In the genomic region with DNA sequence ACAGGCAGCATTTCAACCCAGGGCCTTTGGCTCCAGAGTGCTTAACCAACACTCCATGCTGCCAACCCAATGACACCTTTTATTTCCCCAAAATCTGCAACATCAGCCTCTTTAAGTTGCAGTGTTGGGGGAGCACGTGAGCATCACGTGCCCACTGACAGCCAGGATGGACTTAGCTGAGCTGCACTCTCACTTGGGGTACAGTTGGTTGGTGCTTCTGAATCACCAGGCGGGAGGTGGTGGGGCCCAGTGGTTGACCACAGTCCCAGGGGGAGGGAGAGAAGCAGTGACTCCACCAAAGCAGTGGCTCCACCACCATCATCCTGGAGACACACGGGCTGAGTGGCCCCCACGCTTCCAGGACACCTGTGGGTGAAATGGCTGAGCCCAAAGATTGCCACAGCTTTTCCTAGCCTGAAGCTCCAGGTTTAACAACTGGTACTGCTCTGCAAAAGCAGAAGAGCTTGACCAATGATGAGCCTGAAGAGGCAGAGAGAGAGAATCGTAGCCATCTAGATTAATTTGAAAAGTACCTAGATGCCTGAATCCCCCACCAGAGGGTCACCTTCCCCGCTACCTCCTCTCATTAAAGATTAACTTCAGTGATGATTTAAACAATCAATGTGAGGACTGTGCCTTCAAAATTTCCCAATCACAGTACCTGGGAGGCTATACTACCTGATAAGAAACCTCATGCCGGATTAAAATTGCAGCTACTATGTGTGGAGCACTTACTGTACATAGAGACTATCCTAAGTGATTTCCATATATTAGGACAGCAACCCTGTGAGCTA, we compare ENCODE assay signal across 20 cellular contexts.
DNase-seq lines count a peak whose midpoint lies in the region; ATAC-seq and TF ChIP-seq lines count a peak whose summit lies in the region.
"Had no signal": no experiment of that assay in that cellular context is flagged by ENCODE, and none has a peak within 500 bp of the region (broad histone marks: within the 10 kb centered on the region; RNA-seq: fewer than 3 reads in every experiment).

No MANE protein-coding gene starts in this region.

- peak; percentile 82 for ATAC-seq in activated naive CD8-positive, alpha-beta T cell treated with anti-CD3 and anti-CD28 coated beads, Interleukin-2, amount 50 U/mL, for 24 hours
- peak; percentile 58 for ATAC-seq in activated CD8-positive, alpha-beta T cell treated with anti-CD3 and anti-CD28 coated beads for 36 hours
- ATAC-seq in HG02623 (IDR thresholded peaks at IDR 0.05; ENCODE audit: unreplicated experiment), result no peak
- ATAC-seq in CD4-positive, alpha-beta T cell (ENCODE audit: poor library complexity), result no peak
- ATAC-seq: left lung had no signal

- H3K27me3 Mint-ChIP-seq in activated naive CD8-positive, alpha-beta T cell treated with anti-CD3 and anti-CD28 coated beads, Interleukin-2, amount 50 U/mL, for 24 hours, result no peaks in the 10 kb centered on the region
- H3K27me3 Mint-ChIP-seq in activated naive CD8-positive, alpha-beta T cell treated with anti-CD3 and anti-CD28 coated beads for 36 hours, result no peaks in the 10 kb centered on the region
- H3K27me3 Mint-ChIP-seq in activated CD8-positive, alpha-beta T cell treated with anti-CD3 and anti-CD28 coated beads for 36 hours, result no peaks in the 10 kb centered on the region
- H3K27me3 Mint-ChIP-seq in CD4-positive, alpha-beta T cell, result no peaks in the 10 kb centered on the region

- H3K27ac Mint-ChIP-seq in activated naive CD8-positive, alpha-beta T cell treated with anti-CD3 and anti-CD28 coated beads, Interleukin-2, amount 50 U/mL, for 24 hours, result no peak overlapping the region
- no peak overlapping the region for H3K27ac Mint-ChIP-seq in activated naive CD8-positive, alpha-beta T cell treated with anti-CD3 and anti-CD28 coated beads for 36 hours
- no peak overlapping the region for H3K27ac Mint-ChIP-seq in activated CD8-positive, alpha-beta T cell treated with anti-CD3 and anti-CD28 coated beads for 36 hours
- H3K27ac Mint-ChIP-seq in CD4-positive, alpha-beta T cell, result no peak overlapping the region

- H3K4me3 Mint-ChIP-seq in activated naive CD8-positive, alpha-beta T cell treated with anti-CD3 and anti-CD28 coated beads, Interleukin-2, amount 50 U/mL, for 24 hours, result no peak overlapping the region
- no peak overlapping the region for H3K4me3 Mint-ChIP-seq in activated naive CD8-positive, alpha-beta T cell treated with anti-CD3 and anti-CD28 coated beads for 36 hours
- no peak overlapping the region for H3K4me3 Mint-ChIP-seq in activated CD8-positive, alpha-beta T cell treated with anti-CD3 and anti-CD28 coated beads for 36 hours
- no peak overlapping the region for H3K4me3 Mint-ChIP-seq in CD4-positive, alpha-beta T cell

- H3K4me1 Mint-ChIP-seq in activated naive CD8-positive, alpha-beta T cell treated with anti-CD3 and anti-CD28 coated beads, Interleukin-2, amount 50 U/mL, for 24 hours, result peaks cover 19% of the 10 kb centered on the region
- H3K4me1 Mint-ChIP-seq in activated naive CD8-positive, alpha-beta T cell treated with anti-CD3 and anti-CD28 coated beads for 36 hours, result peaks cover 14% of the 10 kb centered on the region
- peaks cover 8% of the 10 kb centered on the region for H3K4me1 Mint-ChIP-seq in activated CD8-positive, alpha-beta T cell treated with anti-CD3 and anti-CD28 coated beads for 36 hours (ENCODE audit: low read depth)
- H3K4me1 Mint-ChIP-seq in CD4-positive, alpha-beta T cell (ENCODE audit: low read depth), result peaks cover 37% of the 10 kb centered on the region

- no peak for DNase-seq in activated naive CD8-positive, alpha-beta T cell treated with anti-CD3 and anti-CD28 coated beads, Interleukin-2, amount 50 U/mL, for 24 hours
- DNase-seq in activated naive CD8-positive, alpha-beta T cell treated with anti-CD3 and anti-CD28 coated beads for 36 hours, result no peak
- DNase-seq in activated CD8-positive, alpha-beta T cell treated with anti-CD3 and anti-CD28 coated beads for 36 hours, result peak; percentile 49
- peak; percentile 43 for DNase-seq in mesenteric fat pad (ENCODE audit: low spot score)
- DNase-seq in hippocampal formation (lab: John Stamatoyannopoulos, UW), result no peak
- DNase-seq in NCI-H345 (lab: John Stamatoyannopoulos, UW), result no peak
- no peak for DNase-seq in CD4-positive, alpha-beta T cell
- DNase-seq: activated CD4-positive, alpha-beta T cell treated with anti-CD3 and anti-CD28 coated beads, Interleukin-2, amount 50 U/mL, for 48 hours; activated gamma-delta T cell treated with Interleukin-2 at 50 U/mL for 16 hours; dorsolateral prefrontal cortex; left lung; NCI-H1105 treated with DMSO at 0.1 percent for 48 hours; NCI-H2029; NCI-H2227 treated with DMSO at 0.1 percent for 48 hours; NCI-H748 treated with DMSO at 0.1 percent for 48 hours; T-helper 1 cell had no signal

- intact Hi-C loops in activated CD8-positive, alpha-beta T cell treated with anti-CD3 and anti-CD28 coated beads for 36 hours (cut with micrococcal nuclease), result no loop called here
- intact Hi-C loops in CD4-positive, alpha-beta T cell (cut with DNase I, micrococcal nuclease), result loop anchor here in 1 of 2 experiments (10.0 kb wide), 1 partner anchor 698 kb away; no protein-coding TSS in a partner anchor

- H3K36me3 Mint-ChIP-seq in activated naive CD8-positive, alpha-beta T cell treated with anti-CD3 and anti-CD28 coated beads, Interleukin-2, amount 50 U/mL, for 24 hours (ENCODE audit: low read depth), result peaks cover 6% of the 10 kb centered on the region
- peaks cover 2% of the 10 kb centered on the region for H3K36me3 Mint-ChIP-seq in activated naive CD8-positive, alpha-beta T cell treated with anti-CD3 and anti-CD28 coated beads for 36 hours
- no peaks in the 10 kb centered on the region for H3K36me3 Mint-ChIP-seq in activated CD8-positive, alpha-beta T cell treated with anti-CD3 and anti-CD28 coated beads for 36 hours (ENCODE audit: low read depth)
- no peaks in the 10 kb centered on the region for H3K36me3 Mint-ChIP-seq in CD4-positive, alpha-beta T cell (ENCODE audit: low read depth)

- POLR2A ChIA-PET in activated CD8-positive, alpha-beta T cell treated with anti-CD3 and anti-CD28 coated beads for 36 hours (lab: Charles Lee), result interaction anchor here (0.6 to 1.3 kb wide), 2 partner anchors 13 to 235 kb away, joined by 3 read pairs; no protein-coding TSS in a partner anchor
- POLR2A ChIA-PET in CD4-positive, alpha-beta T cell (lab: Charles Lee), result interaction anchor here (0.8 kb wide), 1 partner anchor 22 kb away, joined by 3 read pairs; no protein-coding TSS in a partner anchor

- H3K27ac ChIP-seq in CD4-positive, alpha-beta T cell (ENCODE audit: low read depth, low read length), result no peak overlapping the region
- H3K27ac ChIP-seq: dorsolateral prefrontal cortex, left lung, prostate gland had no signal

- H3K27me3 ChIP-seq in CD4-positive, alpha-beta T cell (ENCODE audit: control insufficient read depth, insufficient read depth, low read length), result no peaks in the 10 kb centered on the region
- H3K27me3 ChIP-seq: dorsolateral prefrontal cortex, left lung, tibial nerve had no signal

- H3K9me3 Mint-ChIP-seq in activated naive CD8-positive, alpha-beta T cell treated with anti-CD3 and anti-CD28 coated beads, Interleukin-2, amount 50 U/mL, for 24 hours, result no peaks in the 10 kb centered on the region
- H3K9me3 Mint-ChIP-seq in activated naive CD8-positive, alpha-beta T cell treated with anti-CD3 and anti-CD28 coated beads for 36 hours, result no peaks in the 10 kb centered on the region
- no peaks in the 10 kb centered on the region for H3K9me3 Mint-ChIP-seq in activated CD8-positive, alpha-beta T cell treated with anti-CD3 and anti-CD28 coated beads for 36 hours
- H3K9me3 Mint-ChIP-seq in CD4-positive, alpha-beta T cell, result no peaks in the 10 kb centered on the region

- CTCF ChIA-PET in activated CD8-positive, alpha-beta T cell treated with anti-CD3 and anti-CD28 coated beads for 36 hours (lab: Charles Lee), result no interaction called here
- CTCF ChIA-PET in CD4-positive, alpha-beta T cell (lab: Charles Lee), result no interaction called here

- no peaks in the 10 kb centered on the region for H3K9me3 ChIP-seq in CD4-positive, alpha-beta T cell (ENCODE audit: control insufficient read depth, low read length)
- H3K9me3 ChIP-seq: Caco-2, left lung, prostate gland, tibial nerve had no signal

- no peak for TF ChIP-seq CTCF in activated CD8-positive, alpha-beta T cell treated with anti-CD3 and anti-CD28 coated beads for 36 hours (IDR thresholded peaks at IDR 0.05)
- TF ChIP-seq CTCF in CD4-positive, alpha-beta T cell (IDR thresholded peaks at IDR 0.05), result no peak

Comparison
In these comparisons a context has a peak if more than half of its experiments do, and no peak if none do; other contexts are left out.
1. ATAC-seq: peak in activated naive CD8-positive, alpha-beta T cell treated with anti-CD3 and anti-CD28 coated beads, Interleukin-2, amount 50 U/mL, for 24 hours (single experiment) and activated CD8-positive, alpha-beta T cell treated with anti-CD3 and anti-CD28 coated beads for 36 hours (single experiment); none in HG02623 (single experiment) and CD4-positive, alpha-beta T cell (single experiment).
2. DNase-seq: peak in activated CD8-positive, alpha-beta T cell treated with anti-CD3 and anti-CD28 coated beads for 36 hours (single experiment) and mesenteric fat pad (single experiment); none in activated naive CD8-positive, alpha-beta T cell treated with anti-CD3 and anti-CD28 coated beads, Interleukin-2, amount 50 U/mL, for 24 hours (single experiment), activated naive CD8-positive, alpha-beta T cell treated with anti-CD3 and anti-CD28 coated beads for 36 hours (single experiment), hippocampal formation (0 of 2), NCI-H345 (single experiment) and CD4-positive, alpha-beta T cell (0 of 10).